Comparison of ENCODE assay signal across 19 cellular contexts in the genomic region with DNA sequence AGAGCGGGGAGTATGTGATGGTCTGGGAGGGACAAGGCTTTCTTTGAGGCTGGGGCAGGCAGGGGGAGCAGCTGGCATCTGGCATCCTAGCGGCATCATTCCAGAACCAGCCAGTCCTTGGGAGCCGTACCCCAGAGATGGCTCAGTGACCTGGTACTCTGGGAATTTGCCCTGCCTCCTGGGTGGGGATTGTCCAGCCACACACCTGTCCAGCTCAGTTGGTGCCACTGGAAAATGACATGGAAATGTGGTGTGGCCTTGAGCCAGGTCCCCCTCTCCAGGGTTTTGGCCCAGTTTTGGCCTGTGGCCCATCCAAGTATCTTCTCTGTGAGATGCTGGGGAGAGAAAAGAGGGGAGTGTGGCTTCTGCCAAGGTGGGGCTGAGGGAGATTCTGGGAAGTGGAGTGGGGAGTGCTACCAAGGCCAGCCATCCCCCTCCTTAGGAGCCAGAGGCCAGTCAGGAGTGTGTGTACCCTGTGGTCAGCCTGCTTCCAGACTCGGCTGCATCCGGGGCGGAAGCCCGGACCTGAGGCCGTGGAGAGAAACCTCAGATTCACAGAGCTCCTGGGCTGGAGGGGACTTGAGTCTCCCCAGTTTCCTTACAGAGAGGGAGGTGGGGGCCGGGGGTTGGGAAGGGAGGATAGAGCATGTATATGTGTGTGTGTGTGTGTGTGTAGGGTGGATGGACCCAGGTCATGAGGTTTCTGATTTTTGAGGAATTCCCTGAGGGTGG. TPM values are rescaled to one million over a fixed set of nuclear protein-coding genes. Genes with fewer than 3 reads are reported as not detected.
A peak's percentile ranks its signal among the peaks of the same experiment; 100 is the strongest.
DNase-seq lines count a peak whose midpoint lies in the region; ATAC-seq and TF ChIP-seq lines count a peak whose summit lies in the region.
"Had no signal": no experiment of that assay in that cellular context is flagged by ENCODE, and none has a peak within 500 bp of the region (broad histone marks: within the 10 kb centered on the region; RNA-seq: fewer than 3 reads in every experiment).

No MANE protein-coding gene starts in this region.

- no peak for ATAC-seq in stimulated activated effector memory CD8-positive, alpha-beta T cell treated with anti-CD3 and anti-CD28 coated beads, Interleukin-12 subunit alpha, Interleukin-12 subunit beta, amount 100 ng/mL, for 72 hours
- ATAC-seq in HG02870 (IDR thresholded peaks at IDR 0.05; ENCODE audit: unreplicated experiment), result no peak
- ATAC-seq: effector memory CD8-positive, alpha-beta T cell; HCT116 had no signal

- peak; percentile 47 for DNase-seq in activated effector memory CD4-positive, alpha-beta T cell treated with anti-CD3 and anti-CD28 coated beads, Interleukin-2, amount 50 U/mL, for 16 hours
- no peak for DNase-seq in activated effector memory CD4-positive, alpha-beta T cell treated with Interleukin-2 at 50 U/mL for 16 hours
- DNase-seq in SJCRH30, result peak; percentile 45 to 50
- no peak for DNase-seq in mesothelial cell of epicardium (ENCODE audit: low spot score in 2 of 2, unreplicated experiment in 2 of 2)
- DNase-seq in spleen, result peak; percentile 58
- DNase-seq in stimulated activated effector memory CD8-positive, alpha-beta T cell treated with anti-CD3 and anti-CD28 coated beads, Interleukin-12 subunit alpha, Interleukin-12 subunit beta, amount 100 ng/mL, for 72 hours (ENCODE audit: low spot score in 2 of 2), result no peak
- DNase-seq in GM23248, result no peak
- DNase-seq: activated CD4-positive, CD25-positive, alpha-beta regulatory T cell treated with anti-CD3 and anti-CD28 coated beads, Interleukin-2, amount 50 U/mL, for 72 hours; cerebellar nuclear complex; DMS 273 treated with DMSO at 0.1 percent for 48 hours; effector memory CD8-positive, alpha-beta T cell; GF-D8; left ventricle myocardium inferior; NCI-H1694; NCI-H226; stimulated activated CD4-positive, alpha-beta T cell treated with anti-CD3 and anti-CD28 coated beads, Interleukin-4, amount 100 ng/mL, for 1 hour had no signal

- H3K9me3 Mint-ChIP-seq in mesothelial cell of epicardium, result no peaks in the 10 kb centered on the region
- no peaks in the 10 kb centered on the region for H3K9me3 Mint-ChIP-seq in stimulated activated effector memory CD8-positive, alpha-beta T cell treated with anti-CD3 and anti-CD28 coated beads, Interleukin-12 subunit alpha, Interleukin-12 subunit beta, amount 100 ng/mL, for 72 hours
- H3K9me3 Mint-ChIP-seq: effector memory CD8-positive, alpha-beta T cell had no signal

- H3K79me2 ChIP-seq in GM23248 (ENCODE audit: insufficient read depth), result no peaks in the 10 kb centered on the region
- H3K79me2 ChIP-seq: parathyroid adenoma had no signal

- H3K36me3 Mint-ChIP-seq in mesothelial cell of epicardium, result no peaks in the 10 kb centered on the region
- H3K36me3 Mint-ChIP-seq in stimulated activated effector memory CD8-positive, alpha-beta T cell treated with anti-CD3 and anti-CD28 coated beads, Interleukin-12 subunit alpha, Interleukin-12 subunit beta, amount 100 ng/mL, for 72 hours, result no peaks in the 10 kb centered on the region

- H3K9ac ChIP-seq in GM23248, result no peak overlapping the region
- H3K9ac ChIP-seq: parathyroid adenoma had no signal

- H3K4me1 ChIP-seq in SJCRH30 (peaks cover 72% of the 10 kb centered on the region), spleen (peaks cover 0 to 48% (median 30%) of the 10 kb centered on the region in 6 donors), GM23248 (ENCODE audit: insufficient read depth) (peaks cover 77% of the 10 kb centered on the region)

- peak overlapping the region; percentile 1 for H3K27ac Mint-ChIP-seq in mesothelial cell of epicardium
- no peak overlapping the region for H3K27ac Mint-ChIP-seq in stimulated activated effector memory CD8-positive, alpha-beta T cell treated with anti-CD3 and anti-CD28 coated beads, Interleukin-12 subunit alpha, Interleukin-12 subunit beta, amount 100 ng/mL, for 72 hours
- H3K27ac Mint-ChIP-seq: effector memory CD8-positive, alpha-beta T cell had no signal

- TF ChIP-seq POLR2A in spleen (IDR thresholded peaks at IDR 0.05), result no peak

- intact Hi-C loops in spleen (cut with DNase I; ENCODE audit: low total_unique reads), result no loop called here

- H3K4me2 ChIP-seq in GM23248 (ENCODE audit: unreplicated experiment), result no peak overlapping the region

- peaks cover 2% of the 10 kb centered on the region for H3K27me3 Mint-ChIP-seq in mesothelial cell of epicardium (ENCODE audit: low read depth)

- H3K4me1 Mint-ChIP-seq in mesothelial cell of epicardium, result peaks cover 60% of the 10 kb centered on the region
- peaks cover 7% of the 10 kb centered on the region for H3K4me1 Mint-ChIP-seq in stimulated activated effector memory CD8-positive, alpha-beta T cell treated with anti-CD3 and anti-CD28 coated beads, Interleukin-12 subunit alpha, Interleukin-12 subunit beta, amount 100 ng/mL, for 72 hours

- H3F3A ChIP-seq in GM23248 (ENCODE audit: insufficient read depth), result peaks cover 31% of the 10 kb centered on the region

- in situ Hi-C loops in GM23248 (cut with MboI), result no loop called here

- TF ChIP-seq CTCF in mesothelial cell of epicardium (IDR thresholded peaks at IDR 0.05; ENCODE audit: unreplicated experiment) (no peak), spleen (IDR thresholded peaks at IDR 0.05 in 8 of 11, conservative IDR thresholded peaks at IDR 0.05 in 3 of 11) (no peak)

- H3K27me3 ChIP-seq in SJCRH30 (no peaks in the 10 kb centered on the region), spleen (replicated peaks in 1 of 7) (peaks cover 0 to 39% (median 0%) of the 10 kb centered on the region in 7 donors), GM23248 (replicated peaks; ENCODE audit: insufficient read depth) (no peaks in the 10 kb centered on the region)

- no peaks in the 10 kb centered on the region for H4K20me1 ChIP-seq in GM23248 (ENCODE audit: insufficient read depth)

- no peaks in the 10 kb centered on the region for H3K36me3 ChIP-seq in SJCRH30
- no peaks in the 10 kb centered on the region for H3K36me3 ChIP-seq in spleen
- H3K36me3 ChIP-seq in GM23248 (ENCODE audit: low read depth), result no peaks in the 10 kb centered on the region
- H3K36me3 ChIP-seq: left ventricle myocardium inferior had no signal

- H3K4me3 Mint-ChIP-seq in mesothelial cell of epicardium, result no peak overlapping the region
- no peak overlapping the region for H3K4me3 Mint-ChIP-seq in stimulated activated effector memory CD8-positive, alpha-beta T cell treated with anti-CD3 and anti-CD28 coated beads, Interleukin-12 subunit alpha, Interleukin-12 subunit beta, amount 100 ng/mL, for 72 hours
- H3K4me3 Mint-ChIP-seq: effector memory CD8-positive, alpha-beta T cell had no signal

- no peak overlapping the region for H3K4me3 ChIP-seq in SJCRH30
- H3K4me3 ChIP-seq in spleen, result no peak overlapping the region
- H3K4me3 ChIP-seq in GM23248, result no peak overlapping the region
- H3K4me3 ChIP-seq: left ventricle myocardium inferior had no signal

- H3K27ac ChIP-seq in SJCRH30, result peak overlapping the region; percentile 43
- H3K27ac ChIP-seq in spleen, result no peak overlapping the region
- H3K27ac ChIP-seq in GM23248, result no peak overlapping the region
- H3K27ac ChIP-seq: left ventricle myocardium inferior, parathyroid adenoma had no signal

- no peaks in the 10 kb centered on the region for H3K9me3 ChIP-seq in SJCRH30 (replicated peaks)
- H3K9me3 ChIP-seq in spleen, result no peaks in the 10 kb centered on the region
- H3K9me3 ChIP-seq in GM23248 (ENCODE audit: low read depth), result no peaks in the 10 kb centered on the region
- H3K9me3 ChIP-seq: left ventricle myocardium inferior had no signal

- H3K9me2 ChIP-seq in GM23248 (ENCODE audit: insufficient read depth), result no peaks in the 10 kb centered on the region

- WGBS in spleen, 5 donors, result 88 to 95% (median 90%) methylated on average over 9 of the region's 9 CpGs
- WGBS in GM23248 (ENCODE audit: low coverage in 1 of 2, low lambda C conversion rate in 2 of 2, missing lambda C conversion rate in 2 of 2), 2 experiments, result 86 to 87% methylated on average over 8 to 9 of the region's 9 CpGs

- H2AFZ ChIP-seq in GM23248, result no peak overlapping the region
- H2AFZ ChIP-seq: parathyroid adenoma had no signal

RNA-seq across cellular contexts. Expression of gene KRT80, which starts 14.7 kb away (rescaled TPM):
- total RNA-seq in SJCRH30 (2014; rRNA removed; shearing (Covaris generic)), result 45.7 and 49.0 TPM in 2 replicates
- 2.7 to 3.0 TPM (median 3.0 TPM) in 3 replicates for total RNA-seq in mesothelial cell of epicardium
- total RNA-seq in spleen, result under 1 TPM in 2 of 7 donors, not detected in 5; 0.17 to 0.37 TPM
- polyA plus RNA-seq in spleen, result under 1 TPM in 1 of 3 donors, not detected in 2; 0.03 TPM
- 0.38 and 0.65 TPM in 2 replicates for total RNA-seq in GM23248 (2014; rRNA removed; shearing (Covaris generic))
- 1.3 TPM in 2 replicates for polyA plus RNA-seq in GM23248 (2016; fragmentation: Nextera tagmentation; extraction: Ambion mirVana)
- total RNA-seq: left ventricle myocardium inferior had no signal

RNA-seq across cellular contexts. Expression of gene KRT7, which starts 26.6 kb away (rescaled TPM):
- 1.5 and 2.8 TPM in 2 replicates for total RNA-seq in SJCRH30 (2014; rRNA removed; shearing (Covaris generic))
- total RNA-seq in mesothelial cell of epicardium, result 85.5 to 90.3 TPM (median 86.6 TPM) in 3 replicates
- 1 to 10 TPM in 1 of 7 donors, under 1 TPM in 3, not detected in 3; 0.73 to 1.5 (median 0.83) TPM for total RNA-seq in spleen
- polyA plus RNA-seq in spleen, result 1 to 10 TPM; 1.2 to 1.9 (median 1.6) TPM
- total RNA-seq in GM23248 (2014; rRNA removed; shearing (Covaris generic)), result 5.7 and 11.0 TPM in 2 replicates
- polyA plus RNA-seq in GM23248 (2016; fragmentation: Nextera tagmentation; extraction: Ambion mirVana), result 14.4 and 17.4 TPM in 2 replicates
- total RNA-seq: left ventricle myocardium inferior had no signal

Comparison
In these comparisons a context has a peak if more than half of its experiments do, and no peak if none do; other contexts are left out.
1. DNase-seq: peak in activated effector memory CD4-positive, alpha-beta T cell treated with anti-CD3 and anti-CD28 coated beads, Interleukin-2, amount 50 U/mL, for 16 hours (single experiment), SJCRH30 (2 of 2) and spleen (single experiment); none in activated effector memory CD4-positive, alpha-beta T cell treated with Interleukin-2 at 50 U/mL for 16 hours (single experiment), mesothelial cell of epicardium (0 of 2), stimulated activated effector memory CD8-positive, alpha-beta T cell treated with anti-CD3 and anti-CD28 coated beads, Interleukin-12 subunit alpha, Interleukin-12 subunit beta, amount 100 ng/mL, for 72 hours (0 of 2) and GM23248 (single experiment).
2. RNA of gene KRT80, which starts 14.7 kb away (total RNA-seq): 45.7 to 49.0 TPM in SJCRH30; 2.7 to 3.0 TPM in mesothelial cell of epicardium, 0.38 to 0.65 TPM in GM23248 and 0.17 to 0.37 TPM in spleen; every median in the first group is over 10 times any median in the second.